ENCODE assay signal across 17 cellular contexts in genomic region chr20:54642733-54643667, GRCh38.
DNase-seq lines count a peak whose midpoint lies in the region; ATAC-seq and TF ChIP-seq lines count a peak whose summit lies in the region.
"Had no signal": no experiment of that assay in that cellular context is flagged by ENCODE, and none has a peak within 500 bp of the region (broad histone marks: within the 10 kb centered on the region; RNA-seq: fewer than 3 reads in every experiment).

No MANE protein-coding gene starts in this region.

- H3K4me3 ChIP-seq in BLaER1 (no peak overlapping the region), adipocyte (ENCODE audit: low read length) (peak overlapping the region; percentile 13), left lung (no peak overlapping the region)
- H3K4me3 ChIP-seq: PC-9 had no signal

- no peak for TF ChIP-seq CTCF in left lung (IDR thresholded peaks at IDR 0.05)

- H3K27me3 ChIP-seq in BLaER1 (no peaks in the 10 kb centered on the region), adipocyte (replicated peaks; ENCODE audit: control insufficient read depth, insufficient read depth, low read length) (no peaks in the 10 kb centered on the region), left lung (no peaks in the 10 kb centered on the region)

- H3K36me3 ChIP-seq in BLaER1 (no peaks in the 10 kb centered on the region), adipocyte (ENCODE audit: control insufficient read depth, insufficient read depth, low read length, severe bottlenecking) (no peaks in the 10 kb centered on the region), left lung (no peaks in the 10 kb centered on the region)

- DNase-seq in adipocyte (ENCODE audit: low read depth) (no peak), left lung (peak in 1 of 2 donors; percentile 74), nucleus accumbens (lab: John Stamatoyannopoulos, UW) (no peak), mesenteric fat pad (ENCODE audit: low spot score) (no peak)
- DNase-seq: DMS153, EL, HCEC 1CT, KG1, NCI-H1092, NCI-H1694, NCI-H345, PC-9 had no signal

- H3K4me1 Mint-ChIP-seq in stimulated activated memory B cell treated with anti-CD40 and anti-IgM and Interleukin-4, amounts not matched to agents 10 μg/mL and 1 μg/mL and 100 μg/mL, for 72 hours = no peaks in the 10 kb centered on the region

- peaks cover 12% of the 10 kb centered on the region for H3K4me1 ChIP-seq in BLaER1
- peaks cover 15% of the 10 kb centered on the region for H3K4me1 ChIP-seq in adipocyte (ENCODE audit: control insufficient read depth, insufficient read depth, low read length)
- no peaks in the 10 kb centered on the region for H3K4me1 ChIP-seq in left lung

- H3K9ac ChIP-seq in BLaER1 (no peak overlapping the region), adipocyte (ENCODE audit: low read length) (no peak overlapping the region)

- peak; percentile 12 for ATAC-seq in left lung
- peak; percentile 43 for ATAC-seq in stimulated activated memory B cell treated with anti-CD40 and anti-IgM and Interleukin-4, amounts not matched to agents 10 μg/mL and 1 μg/mL and 100 μg/mL, for 72 hours
- ATAC-seq in HG03520 (IDR thresholded peaks at IDR 0.05; ENCODE audit: unreplicated experiment) = no peak
- no peak for ATAC-seq in GM21576 (IDR thresholded peaks at IDR 0.05; ENCODE audit: unreplicated experiment)

- intact Hi-C loops in left lung (cut with DNase I) = loop anchor here in 1 of 2 donors (10.0 kb wide), 1 partner anchor 538 kb away; no protein-coding TSS in a partner anchor

- H3K36me3 Mint-ChIP-seq in stimulated activated memory B cell treated with anti-CD40 and anti-IgM and Interleukin-4, amounts not matched to agents 10 μg/mL and 1 μg/mL and 100 μg/mL, for 72 hours = no peaks in the 10 kb centered on the region

- no peaks in the 10 kb centered on the region for H4K20me1 ChIP-seq in BLaER1

- peaks cover 23% of the 10 kb centered on the region for H3K27me3 Mint-ChIP-seq in stimulated activated memory B cell treated with anti-CD40 and anti-IgM and Interleukin-4, amounts not matched to agents 10 μg/mL and 1 μg/mL and 100 μg/mL, for 72 hours

- no peak overlapping the region for H3K27ac Mint-ChIP-seq in stimulated activated memory B cell treated with anti-CD40 and anti-IgM and Interleukin-4, amounts not matched to agents 10 μg/mL and 1 μg/mL and 100 μg/mL, for 72 hours

- H3K9me3 ChIP-seq in BLaER1 = no peaks in the 10 kb centered on the region
- H3K9me3 ChIP-seq in adipocyte (ENCODE audit: control insufficient read depth, low read length) = no peaks in the 10 kb centered on the region
- no peaks in the 10 kb centered on the region for H3K9me3 ChIP-seq in left lung

- no peak overlapping the region for H3K4me3 Mint-ChIP-seq in stimulated activated memory B cell treated with anti-CD40 and anti-IgM and Interleukin-4, amounts not matched to agents 10 μg/mL and 1 μg/mL and 100 μg/mL, for 72 hours

- no peak overlapping the region for H3K27ac ChIP-seq in BLaER1
- H3K27ac ChIP-seq in left lung = no peak overlapping the region
- H3K27ac ChIP-seq: HL-60, PC-9 had no signal

- H3K4me2 ChIP-seq in BLaER1 = peak overlapping the region; percentile 55
- H3K4me2 ChIP-seq: PC-9 had no signal

- H3K9me3 Mint-ChIP-seq in stimulated activated memory B cell treated with anti-CD40 and anti-IgM and Interleukin-4, amounts not matched to agents 10 μg/mL and 1 μg/mL and 100 μg/mL, for 72 hours = no peaks in the 10 kb centered on the region

Comparison
In these comparisons a context has a peak if more than half of its experiments do, and no peak if none do; other contexts are left out.
1. ATAC-seq: peak in left lung (single experiment) and stimulated activated memory B cell treated with anti-CD40 and anti-IgM and Interleukin-4, amounts not matched to agents 10 μg/mL and 1 μg/mL and 100 μg/mL, for 72 hours (single experiment); none in HG03520 (single experiment) and GM21576 (single experiment).